Comparison of ENCODE assay signal across 1 cellular context in the genomic region with DNA sequence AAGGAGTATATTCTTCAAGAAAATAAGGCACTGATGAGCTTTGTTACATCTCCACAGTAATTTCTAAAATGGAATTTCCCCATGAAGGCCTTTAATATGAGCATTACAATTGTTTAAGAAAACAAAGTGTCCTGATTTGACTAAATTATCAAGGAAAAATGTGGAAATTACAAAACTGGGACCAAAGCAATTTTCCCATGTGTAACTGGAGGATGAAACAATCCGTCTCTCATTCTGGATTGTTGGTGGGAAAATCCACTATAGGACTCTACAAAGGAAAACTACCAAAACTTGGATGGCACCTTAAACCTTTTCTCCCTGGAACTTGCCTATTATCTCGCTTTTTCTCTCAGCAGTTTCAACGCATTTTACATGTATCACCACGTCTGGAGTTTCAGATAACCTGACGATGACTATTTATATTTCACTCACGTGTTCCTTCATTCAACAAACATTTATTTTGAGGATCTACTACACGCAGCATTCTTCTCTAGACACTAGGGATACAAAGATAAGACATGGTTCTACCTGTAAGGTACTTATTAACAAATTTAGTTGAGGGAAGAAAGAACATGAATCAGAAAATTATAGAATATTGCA.
TF ChIP-seq lines count a peak whose summit lies in the region.

No MANE protein-coding gene starts in this region.

TF ChIP-seq in HepG2, 621 proteins besides CTCF, POLR2A, EP300 and RAD21 (continued from another document):
- TF ChIP-seq STAT6 (CRISPR knock-in tag; IDR thresholded peaks at IDR 0.05; ENCODE audit: borderline replicate concordance) (no peak), ZNF7 (CRISPR knock-in tag; IDR thresholded peaks at IDR 0.05) (no peak), IRF2 (CRISPR knock-in tag; IDR thresholded peaks at IDR 0.05) (no peak)
